ENCODE assay signal across 2 cellular contexts in genomic region chr14:92254786-92255185, GRCh38.
TF ChIP-seq lines count a peak whose summit lies in the region.

No MANE protein-coding gene starts in this region.

TF ChIP-seq in IMR-90, 13 proteins besides CTCF, POLR2A, EP300 and RAD21:
- TF ChIP-seq NFE2L2 (IDR thresholded peaks at IDR 0.05; ENCODE audit: low read depth, low read length) (no peak), MAFK (IDR thresholded peaks at IDR 0.05; ENCODE audit: low read depth, low read length) (no peak), SMC3 (IDR thresholded peaks at IDR 0.05; ENCODE audit: low read depth, low read length) (no peak), USF2 (IDR thresholded peaks at IDR 0.05; ENCODE audit: low read depth, low read length) (no peak), MAZ (IDR thresholded peaks at IDR 0.05; ENCODE audit: borderline replicate concordance, low read depth, low read length) (no peak), RCOR1 (IDR thresholded peaks at IDR 0.05; ENCODE audit: insufficient replicate concordance, low read length) (no peak), BHLHE40 (IDR thresholded peaks at IDR 0.05; ENCODE audit: low read depth, low read length) (no peak), CEBPB (IDR thresholded peaks at IDR 0.05; ENCODE audit: low read depth, low read length) (no peak), CHD1 (IDR thresholded peaks at IDR 0.05; ENCODE audit: low read depth, low read length) (no peak), ELK1 (IDR thresholded peaks at IDR 0.05; ENCODE audit: borderline replicate concordance, low read depth, low read length) (no peak), MXI1 (IDR thresholded peaks at IDR 0.05; ENCODE audit: borderline replicate concordance, low read depth, low read length) (no peak), FOS (IDR thresholded peaks at IDR 0.05; ENCODE audit: low read depth, low read length) (no peak), RFX5 (IDR thresholded peaks at IDR 0.05; ENCODE audit: low read depth, low read length) (no peak)

TF ChIP-seq in H1, 55 proteins besides CTCF, POLR2A, EP300 and RAD21:
- TF ChIP-seq TEAD4 (IDR thresholded peaks at IDR 0.05; ENCODE audit: low read depth, low read length) (no peak), KDM4A (IDR thresholded peaks at IDR 0.05; ENCODE audit: low read depth, low read length, severe bottlenecking) (peak; percentile 61), SP2 (IDR thresholded peaks at IDR 0.05; ENCODE audit: low read length) (no peak), RFX5 (IDR thresholded peaks at IDR 0.05; ENCODE audit: borderline replicate concordance, low read depth, low read length) (no peak), ASH2L (IDR thresholded peaks at IDR 0.05; ENCODE audit: low read length) (peak; percentile 39), SUZ12 (IDR thresholded peaks at IDR 0.05; ENCODE audit: low read length) (peak; percentile 35; the same call in 1 of the 2 replicates), GABPA (IDR thresholded peaks at IDR 0.05; ENCODE audit: borderline replicate concordance, insufficient read depth, low read length) (peak; percentile 46), CHD2 (IDR thresholded peaks at IDR 0.05; ENCODE audit: low read length) (no peak), YY1 (IDR thresholded peaks at IDR 0.05; ENCODE audit: low read depth, low read length) (0 out of 2 replicates have a peak, but pooled peaks have one; percentile 31), CREB1 (IDR thresholded peaks at IDR 0.05) (no peak), PHF8 (conservative IDR thresholded peaks at IDR 0.05; ENCODE audit: low read depth, low read length) (no peak), TBP (IDR thresholded peaks at IDR 0.05; ENCODE audit: low read depth, low read length) (peak; percentile 93), GTF2F1 (IDR thresholded peaks at IDR 0.05; ENCODE audit: borderline replicate concordance, low read depth, low read length) (no peak), JUND (IDR thresholded peaks at IDR 0.05; ENCODE audit: low read length) (no peak), EZH2 (IDR thresholded peaks at IDR 0.05; ENCODE audit: low read depth, low read length, severe bottlenecking) (no peak), CTBP2 (IDR thresholded peaks at IDR 0.05; ENCODE audit: borderline replicate concordance, insufficient read depth, insufficient read length, low read length) (peak; percentile 47)
